ENCODE assay signal across 10 cellular contexts in the genomic region with DNA sequence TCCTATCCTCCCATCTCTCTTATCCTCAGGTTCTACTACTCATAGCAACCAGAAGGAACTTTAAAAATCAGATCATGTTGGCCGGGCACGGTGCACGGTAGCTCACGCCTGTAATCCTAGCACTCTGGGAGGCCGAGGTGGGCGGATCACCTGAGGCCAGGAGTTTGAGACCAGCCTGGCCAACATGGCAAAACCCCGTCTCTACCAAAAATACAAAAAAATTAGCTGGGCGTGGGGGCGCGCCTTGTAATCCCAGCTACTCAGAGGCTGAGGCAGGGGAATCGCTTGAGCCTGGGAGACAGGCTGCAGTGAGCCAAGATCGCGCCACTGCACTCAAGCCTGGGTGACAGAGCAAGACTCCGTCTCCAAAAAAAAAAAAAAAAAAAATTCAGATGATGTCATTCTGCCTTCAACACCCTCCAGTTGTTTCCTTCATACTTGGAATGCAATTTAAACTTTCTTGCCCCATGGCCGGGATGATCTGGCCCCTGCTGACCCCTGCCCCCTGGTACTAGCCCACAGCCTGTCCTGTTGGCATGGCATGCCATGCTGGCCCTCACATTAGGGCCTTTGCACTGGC. TPM values are rescaled to one million over a fixed set of nuclear protein-coding genes. Genes with fewer than 3 reads are reported as not detected.
DNase-seq lines count a peak whose midpoint lies in the region; ATAC-seq, FAIRE-seq and TF ChIP-seq lines count a peak whose summit lies in the region.
"Not testable (repeated sequence)": the region's sequence is repeated elsewhere in the genome, so short reads cannot be mapped to it uniquely, and the experiment has no call there.
"Had no signal": no experiment of that assay in that cellular context is flagged by ENCODE, and none has a peak within 500 bp of the region (broad histone marks: within the 10 kb centered on the region; RNA-seq: fewer than 3 reads in every experiment).

No MANE protein-coding gene starts in this region.

- peak overlapping the region; percentile 75 for H3K4me3 Mint-ChIP-seq in Calu3 (ENCODE audit: low read depth, unreplicated experiment)
- peak overlapping the region; percentile 95 for H3K4me3 Mint-ChIP-seq in type B pancreatic cell

- TF ChIP-seq CTCF in Calu3 (IDR thresholded peaks at IDR 0.05; ENCODE audit: unreplicated experiment); LNCaP clone FGC (IDR thresholded peaks at IDR 0.05; ENCODE audit: control insufficient read depth, extremely low read depth, insufficient read depth); WI38 (IDR thresholded peaks at IDR 0.05; ENCODE audit: low read depth, low read length); K562 (IDR thresholded peaks at IDR 0.05 in 2 of 3, conservative IDR thresholded peaks at IDR 0.05 in 1 of 3; ENCODE audit: insufficient read depth in 2 of 3, low read depth in 1 of 3, low read length in 3 of 3); fibroblast of lung (conservative IDR thresholded peaks at IDR 0.05 in 1 of 2, IDR thresholded peaks at IDR 0.05 in 1 of 2; ENCODE audit: low read depth in 1 of 2, low read length in 2 of 2); right lobe of liver (IDR thresholded peaks at IDR 0.05); parathyroid adenoma (IDR thresholded peaks at IDR 0.05); type B pancreatic cell (conservative IDR thresholded peaks at IDR 0.05): not testable (repeated sequence)

- H3K4me3 ChIP-seq in LNCaP clone FGC (ENCODE audit: low read depth, low read length) (peak overlapping the region; percentile 59), WI38 (ENCODE audit: low read depth, low read length) (peak overlapping the region; percentile 75), K562 (peak overlapping the region; percentile 47), fibroblast of lung (replicated peaks in 1 of 4; ENCODE audit: control extremely low read depth in 1 of 4, insufficient read depth in 1 of 4, low read depth in 3 of 4, low read length in 4 of 4) (peak overlapping the region; percentile 69 to 91 (median 81)), right lobe of liver (peak overlapping the region; percentile 71 to 85 (median 72)), parathyroid adenoma (ENCODE audit: low read depth, low read length) (peak overlapping the region; percentile 72)

- H3K36me3 ChIP-seq in K562 (ENCODE audit: control insufficient read depth, insufficient read depth, low read length); fibroblast of lung (ENCODE audit: control insufficient read depth, insufficient read depth, low read length); right lobe of liver; parathyroid adenoma (ENCODE audit: control insufficient read depth, insufficient read depth, low read length): not testable (repeated sequence)

- H3K27me3 ChIP-seq in K562 (ENCODE audit: control insufficient read depth in 2 of 2, insufficient read depth in 2 of 2, low read length in 2 of 2); fibroblast of lung (ENCODE audit: control insufficient read depth, insufficient read depth, low read length); right lobe of liver; parathyroid adenoma (ENCODE audit: control insufficient read depth, insufficient read depth, low read length): not testable (repeated sequence)

- H3K27ac Mint-ChIP-seq in Calu3 (ENCODE audit: unreplicated experiment) (peak overlapping the region; percentile 60), type B pancreatic cell (peak overlapping the region; percentile 93)

- H3K9me3 Mint-ChIP-seq in Calu3 (ENCODE audit: low read depth, unreplicated experiment); type B pancreatic cell: not testable (repeated sequence)

- not testable (repeated sequence) for TF ChIP-seq RAD21 in K562 (CRISPR knock-in tag; conservative IDR thresholded peaks at IDR 0.05 in 1 of 2, IDR thresholded peaks at IDR 0.05 in 1 of 2)

- 8% methylated on average over 12 of the region's 15 CpGs for WGBS in K562 (ENCODE audit: insufficient coverage, low coverage, missing lambda C conversion rate)
- WGBS in right lobe of liver (ENCODE audit: insufficient coverage, low coverage, low lambda C conversion rate, missing lambda C conversion rate) = 39% methylated on average over 14 of the region's 15 CpGs

- BruUV-seq in Calu3 (replicated peaks; lab: Mats Ljungman, UMichigan); K562 (replicated peaks; lab: Mats Ljungman, UMichigan): not testable (repeated sequence)

- not testable (repeated sequence) for TF ChIP-seq POLR2A in K562 (conservative IDR thresholded peaks at IDR 0.05); right lobe of liver (IDR thresholded peaks at IDR 0.05)

- not testable (repeated sequence) for DNase-seq in Calu3; LNCaP clone FGC (ENCODE audit: low read depth); K562 (ENCODE audit: extremely low read depth in 1 of 4, low spot score in 3 of 4); fibroblast of lung (ENCODE audit: low read depth in 2 of 2); right lobe of liver; type B pancreatic cell (ENCODE audit: extremely low spot score, unreplicated experiment)

- peak overlapping the region; percentile 87 for H3K4me2 ChIP-seq in K562 (ENCODE audit: insufficient read depth, low read length)
- H3K4me2 ChIP-seq in fibroblast of lung (ENCODE audit: extremely low read depth, insufficient read depth, low read length) = peak overlapping the region; percentile 97
- H3K4me2 ChIP-seq in parathyroid adenoma (ENCODE audit: low read length) = peak overlapping the region; percentile 97

- POLR2A ChIA-PET in K562 (lab: Yijun Ruan, JAX) = interaction anchor here (0.6 to 1.2 kb wide), 4 partner anchors 19 to 320 kb away, joined by 3 read pairs; no protein-coding TSS in a partner anchor

- H3K27me3 Mint-ChIP-seq in Calu3 (ENCODE audit: unreplicated experiment) = peaks cover 26% of the 10 kb centered on the region
- H3K27me3 Mint-ChIP-seq in type B pancreatic cell = peaks cover 13% of the 10 kb centered on the region

- peak overlapping the region; percentile 82 for H3K27ac ChIP-seq in K562 (ENCODE audit: extremely low read depth, low read depth, low read length)
- not testable (repeated sequence) for H3K27ac ChIP-seq in fibroblast of lung (ENCODE audit: insufficient read depth, low read length)
- peak overlapping the region in 1 of 3 donors; percentile 65 for H3K27ac ChIP-seq in right lobe of liver
- peak overlapping the region; percentile 80 for H3K27ac ChIP-seq in parathyroid adenoma

- peak overlapping the region; percentile 68 to 93 for H3K9ac ChIP-seq in K562 (ENCODE audit: insufficient read depth in 1 of 2, low read depth in 2 of 2, low read length in 2 of 2)
- not testable (repeated sequence) for H3K9ac ChIP-seq in fibroblast of lung (ENCODE audit: insufficient read depth, low read length); parathyroid adenoma

- in situ Hi-C loops in K562 (cut with MboI) = loop anchor here (5.0 kb wide), 2 partner anchors 36 to 44 kb away; a partner anchor contains a TSS

- CTCF ChIA-PET in Calu3 (lab: Charles Lee) (interaction anchor here (0.7 to 2.1 kb wide), 3 partner anchors 18 to 41 kb away, joined by 3 to 13 read pairs (median 5); a partner anchor contains a TSS), K562 (lab: Yijun Ruan, JAX; ENCODE audit: low intra/inter-chr PET ratio) (interaction anchor here (0.6 to 4.0 kb wide), 4 partner anchors 18 to 106 kb away, joined by 3 to 91 read pairs (median 32); no protein-coding TSS in a partner anchor)

- ATAC-seq in K562, right lobe of liver: not testable (repeated sequence)

- peaks cover 27% of the 10 kb centered on the region for H3K4me1 Mint-ChIP-seq in Calu3 (ENCODE audit: low read depth, unreplicated experiment)
- H3K4me1 Mint-ChIP-seq in type B pancreatic cell (ENCODE audit: unreplicated experiment) = peaks cover 33% of the 10 kb centered on the region

- intact Hi-C loops in Calu3 (cut with micrococcal nuclease; ENCODE audit: unreplicated experiment); K562 (cut with micrococcal nuclease): not testable (repeated sequence)
- intact Hi-C loops in right lobe of liver (cut with DNase I) = loop anchor here (5.0 kb wide), 3 partner anchors 36 to 44 kb away; a partner anchor contains a TSS

- TF ChIP-seq EP300 in K562 (IDR thresholded peaks at IDR 0.05; ENCODE audit: low read length) = not testable (repeated sequence)

- H3K9me1 ChIP-seq in K562 (ENCODE audit: control insufficient read depth, insufficient read depth, low read length) = not testable (repeated sequence)

- H3K9me3 ChIP-seq in K562 (replicated peaks; ENCODE audit: control insufficient read depth, insufficient read depth, low read depth, low read length); fibroblast of lung (ENCODE audit: control insufficient read depth, insufficient read depth, low read depth, low read length); right lobe of liver; parathyroid adenoma (ENCODE audit: control insufficient read depth, low read length): not testable (repeated sequence)

- not testable (repeated sequence) for H4K20me1 ChIP-seq in K562 (replicated peaks; ENCODE audit: control insufficient read depth, insufficient read depth, low read length); fibroblast of lung (ENCODE audit: control insufficient read depth, extremely low read depth, insufficient read depth, low read length)

- H2AFZ ChIP-seq in K562 (ENCODE audit: low read depth, low read length) (peak overlapping the region; percentile 97), parathyroid adenoma (peak overlapping the region; percentile 84)
- H2AFZ ChIP-seq in fibroblast of lung (ENCODE audit: low read length) = not testable (repeated sequence)

- FAIRE-seq in K562 (lab: Jason Lieb, UNC) = peak; percentile 59

- peaks cover 18 to 48% of the 10 kb centered on the region in 2 experiments for H3K4me1 ChIP-seq in K562 (replicated peaks in 1 of 2; ENCODE audit: control insufficient read depth in 2 of 2, insufficient read depth in 2 of 2, low read length in 2 of 2)
- H3K4me1 ChIP-seq in fibroblast of lung (ENCODE audit: control insufficient read depth, extremely low read depth, insufficient read depth, low read length) = not testable (repeated sequence)
- peaks cover 0 to 16% (median 0%) of the 10 kb centered on the region in 4 donors for H3K4me1 ChIP-seq in right lobe of liver
- H3K4me1 ChIP-seq in parathyroid adenoma = peaks cover 10% of the 10 kb centered on the region

- not testable (repeated sequence) for H3K79me2 ChIP-seq in K562 (ENCODE audit: control insufficient read depth, insufficient read depth, low read length); fibroblast of lung (ENCODE audit: control insufficient read depth, insufficient read depth, low read length); parathyroid adenoma

- peaks cover 35% of the 10 kb centered on the region for H3K36me3 Mint-ChIP-seq in Calu3 (ENCODE audit: insufficient read depth, unreplicated experiment)
- H3K36me3 Mint-ChIP-seq in type B pancreatic cell = not testable (repeated sequence)

RNA-seq across cellular contexts. Expression of a gene that starts 7.7 kb away (rescaled TPM):
- total RNA-seq in Calu3 (2022) = 92.5 and 102 TPM in 2 replicates
- 32.6 and 87.4 TPM in 2 replicates for total RNA-seq in K562 (2011; cell fraction: chromatin; rRNA removed; ENCODE audit: low replicate concordance)
- 69.2 and 80.9 TPM in 2 replicates for total RNA-seq in K562 (2011; cell fraction: nucleolus; rRNA removed)
- total RNA-seq in K562 (2011; cell fraction: nucleoplasm; rRNA removed) = 56.0 and 62.0 TPM in 2 replicates
- 41.0 and 53.8 TPM in 2 replicates for total RNA-seq in K562 (2014; rRNA removed)
- 18.6 and 19.5 TPM in 2 replicates for total RNA-seq in K562 (2014; rRNA removed; fragmentation: Illumina TruSeq; extraction: Trizol)
- total RNA-seq in K562 (2015; rRNA removed; fragmentation: Illumina TruSeq; extraction: Trizol) = 41.1 and 42.7 TPM in 2 replicates
- total RNA-seq in K562 (2021) = 55.4 and 60.5 TPM in 2 replicates
- polyA plus RNA-seq in K562 (2011; rRNA removed) = 72.2 and 172 TPM in 2 replicates
- 128 and 171 TPM in 2 replicates for polyA plus RNA-seq in K562 (2011; cell fraction: cytosol; rRNA removed)
- polyA plus RNA-seq in K562 (2011; cell fraction: nucleus; rRNA removed) = 49.7 and 89.7 TPM in 2 replicates
- polyA plus RNA-seq in K562 (2012) = 64.5 and 84.8 TPM in 2 replicates
- polyA plus RNA-seq in K562 (2014; fragmentation: Illumina TruSeq; extraction: Trizol) = 49.3 and 56.1 TPM in 2 replicates
- polyA plus RNA-seq in K562 (2014; fragmentation: Nextera tagmentation; extraction: Ambion mirVana) = 1 to 10 TPM; 1.1 to 2.5 TPM
- polyA plus RNA-seq in K562 (2014; rRNA removed) = 41.4 and 51.2 TPM in 2 replicates
- 112 and 135 TPM in 2 replicates for polyA minus RNA-seq in K562 (2011; rRNA and poly(A)+ RNA removed)
- 34.5 and 65.7 TPM in 2 replicates for polyA minus RNA-seq in K562 (2011; cell fraction: cytosol; rRNA and poly(A)+ RNA removed)
- 11.7 and 24.4 TPM in 2 replicates for polyA minus RNA-seq in K562 (2011; cell fraction: nucleus; rRNA and poly(A)+ RNA removed)
- total RNA-seq in fibroblast of lung = 124 and 238 TPM in 2 replicates
- polyA plus RNA-seq in fibroblast of lung = 704 and 828 TPM in 2 replicates
- polyA plus RNA-seq in fibroblast of lung (2012) = 433 and 460 TPM in 2 replicates
- polyA minus RNA-seq in fibroblast of lung (ENCODE audit: low replicate concordance) = 885 and 1,144 TPM in 2 replicates
- 100 to 1,000 TPM in 2 of 6 experiments, 10 to 100 TPM in 4; 73.3 to 125 (median 98.7) TPM for total RNA-seq in right lobe of liver
- total RNA-seq in type B pancreatic cell (ENCODE audit: low replicate concordance) = 140 and 145 TPM in 2 replicates

RNA-seq across cellular contexts. Expression of a gene that starts 23.2 kb away (rescaled TPM):
- total RNA-seq in Calu3 (2022) (not detected in 2 replicates), K562 (2014; rRNA removed) (0.09 TPM in 1 of 2 replicates, not detected in the other), K562 (2014; rRNA removed; fragmentation: Illumina TruSeq; extraction: Trizol) (not detected in 2 replicates), K562 (2015; rRNA removed; fragmentation: Illumina TruSeq; extraction: Trizol) (not detected in 2 replicates), K562 (2021) (0.16 and 0.27 TPM in 2 replicates), fibroblast of lung (not detected in 2 replicates), right lobe of liver (100 to 1,000 TPM in 4 of 6 experiments, 10 to 100 TPM in 2; 77.7 to 311 (median 190) TPM), type B pancreatic cell (ENCODE audit: low replicate concordance) (6.0 and 11.0 TPM in 2 replicates)
- total RNA-seq in K562 (2011; cell fraction: chromatin; rRNA removed; ENCODE audit: low replicate concordance) = 0.99 and 3.1 TPM in 2 replicates
- total RNA-seq in K562 (2011; cell fraction: nucleolus; rRNA removed) = 1.6 and 3.8 TPM in 2 replicates
- total RNA-seq in K562 (2011; cell fraction: nucleoplasm; rRNA removed) = 1.3 and 1.5 TPM in 2 replicates
- polyA plus RNA-seq in K562 (2011; rRNA removed) (0.38 and 0.66 TPM in 2 replicates), K562 (2014; fragmentation: Illumina TruSeq; extraction: Trizol) (not detected in 2 replicates), K562 (2014; fragmentation: Nextera tagmentation; extraction: Ambion mirVana) (not detected), K562 (2014; rRNA removed) (not detected in 2 replicates), fibroblast of lung (0.02 TPM in 1 of 2 replicates, not detected in the other)
- 0.47 and 0.52 TPM in 2 replicates for polyA plus RNA-seq in K562 (2011; cell fraction: cytosol; rRNA removed)
- 2.9 and 4.2 TPM in 2 replicates for polyA plus RNA-seq in K562 (2011; cell fraction: nucleus; rRNA removed)
- not detected in 2 replicates for polyA plus RNA-seq in K562 (2012)
- 0.46 and 0.57 TPM in 2 replicates for polyA minus RNA-seq in K562 (2011; rRNA and poly(A)+ RNA removed)
- polyA minus RNA-seq in K562 (2011; cell fraction: cytosol; rRNA and poly(A)+ RNA removed) = 0.29 and 1.1 TPM in 2 replicates
- 0.54 and 0.78 TPM in 2 replicates for polyA minus RNA-seq in K562 (2011; cell fraction: nucleus; rRNA and poly(A)+ RNA removed)
- not detected in 2 replicates for polyA plus RNA-seq in fibroblast of lung (2012)
- not detected in 2 replicates for polyA minus RNA-seq in fibroblast of lung (ENCODE audit: low replicate concordance)
- total RNA-seq: H4 had no signal

RNA-seq across cellular contexts. Expression of a gene that starts 36.9 kb away (rescaled TPM):
- not detected in 2 replicates for total RNA-seq in Calu3 (2022)
- not detected in 2 replicates for total RNA-seq in K562 (2011; cell fraction: chromatin; rRNA removed; ENCODE audit: low replicate concordance)
- not detected in 2 replicates for total RNA-seq in K562 (2011; cell fraction: nucleolus; rRNA removed)
- total RNA-seq in K562 (2011; cell fraction: nucleoplasm; rRNA removed) = 0.15 TPM in 1 of 2 replicates, not detected in the other
- total RNA-seq in K562 (2014; rRNA removed) = not detected in 2 replicates
- total RNA-seq in K562 (2014; rRNA removed; fragmentation: Illumina TruSeq; extraction: Trizol) = not detected in 2 replicates
- not detected in 2 replicates for total RNA-seq in K562 (2015; rRNA removed; fragmentation: Illumina TruSeq; extraction: Trizol)
- not detected in 2 replicates for total RNA-seq in K562 (2021)
- not detected in 2 replicates for polyA plus RNA-seq in K562 (2011; rRNA removed)
- polyA plus RNA-seq in K562 (2011; cell fraction: cytosol; rRNA removed) = not detected in 2 replicates
- polyA plus RNA-seq in K562 (2011; cell fraction: nucleus; rRNA removed) = not detected in 2 replicates
- not detected in 2 replicates for polyA plus RNA-seq in K562 (2012)
- polyA plus RNA-seq in K562 (2014; fragmentation: Illumina TruSeq; extraction: Trizol) = not detected in 2 replicates
- not detected for polyA plus RNA-seq in K562 (2014; fragmentation: Nextera tagmentation; extraction: Ambion mirVana)
- polyA plus RNA-seq in K562 (2014; rRNA removed) = not detected in 2 replicates
- not detected in 2 replicates for polyA minus RNA-seq in K562 (2011; rRNA and poly(A)+ RNA removed)
- polyA minus RNA-seq in K562 (2011; cell fraction: cytosol; rRNA and poly(A)+ RNA removed) = not detected in 2 replicates
- polyA minus RNA-seq in K562 (2011; cell fraction: nucleus; rRNA and poly(A)+ RNA removed) = not detected in 2 replicates
- total RNA-seq in fibroblast of lung = not detected in 2 replicates
- polyA plus RNA-seq in fibroblast of lung = not detected in 2 replicates
- polyA plus RNA-seq in fibroblast of lung (2012) = not detected in 2 replicates
- not detected in 2 replicates for polyA minus RNA-seq in fibroblast of lung (ENCODE audit: low replicate concordance)
- under 1 TPM in 1 of 6 experiments, not detected in 5; 0.07 TPM for total RNA-seq in right lobe of liver
- total RNA-seq in type B pancreatic cell (ENCODE audit: low replicate concordance) = 0.71 TPM in 1 of 2 replicates, not detected in the other
- total RNA-seq: H4, mesenteric fat pad had no signal

RNA-seq across cellular contexts. Expression of a gene that starts 40.7 kb away (rescaled TPM):
- 20.3 and 25.7 TPM in 2 replicates for total RNA-seq in Calu3 (2022)
- 7.6 and 22.1 TPM in 2 replicates for total RNA-seq in K562 (2011; cell fraction: chromatin; rRNA removed; ENCODE audit: low replicate concordance)
- 12.1 and 17.2 TPM in 2 replicates for total RNA-seq in K562 (2011; cell fraction: nucleolus; rRNA removed)
- 4.6 and 11.0 TPM in 2 replicates for total RNA-seq in K562 (2011; cell fraction: nucleoplasm; rRNA removed)
- 0.82 and 1.1 TPM in 2 replicates for total RNA-seq in K562 (2014; rRNA removed)
- total RNA-seq in K562 (2014; rRNA removed; fragmentation: Illumina TruSeq; extraction: Trizol) = 0.13 and 0.18 TPM in 2 replicates
- total RNA-seq in K562 (2015; rRNA removed; fragmentation: Illumina TruSeq; extraction: Trizol) = 0.29 and 0.30 TPM in 2 replicates
- 1.8 and 2.2 TPM in 2 replicates for total RNA-seq in K562 (2021)
- polyA plus RNA-seq in K562 (2011; rRNA removed) = 1.3 and 2.5 TPM in 2 replicates
- 1.5 and 2.7 TPM in 2 replicates for polyA plus RNA-seq in K562 (2011; cell fraction: cytosol; rRNA removed)
- 31.8 and 37.3 TPM in 2 replicates for polyA plus RNA-seq in K562 (2011; cell fraction: nucleus; rRNA removed)
- polyA plus RNA-seq in K562 (2012) = 1.3 and 4.7 TPM in 2 replicates
- 0.27 and 0.37 TPM in 2 replicates for polyA plus RNA-seq in K562 (2014; fragmentation: Illumina TruSeq; extraction: Trizol)
- under 1 TPM in 1 of 2 experiments, not detected in 1; 0.03 TPM for polyA plus RNA-seq in K562 (2014; fragmentation: Nextera tagmentation; extraction: Ambion mirVana)
- polyA plus RNA-seq in K562 (2014; rRNA removed) = 1.7 and 2.3 TPM in 2 replicates
- 0.18 and 0.33 TPM in 2 replicates for polyA minus RNA-seq in K562 (2011; rRNA and poly(A)+ RNA removed)
- 3.0 and 5.2 TPM in 2 replicates for polyA minus RNA-seq in K562 (2011; cell fraction: cytosol; rRNA and poly(A)+ RNA removed)
- polyA minus RNA-seq in K562 (2011; cell fraction: nucleus; rRNA and poly(A)+ RNA removed) = 4.4 and 10.3 TPM in 2 replicates
- total RNA-seq in fibroblast of lung = 51.6 and 85.2 TPM in 2 replicates
- 17.6 and 23.5 TPM in 2 replicates for polyA plus RNA-seq in fibroblast of lung
- polyA plus RNA-seq in fibroblast of lung (2012) = 26.0 and 32.8 TPM in 2 replicates
- 6.7 and 14.3 TPM in 2 replicates for polyA minus RNA-seq in fibroblast of lung (ENCODE audit: low replicate concordance)
- 1 to 10 TPM; 1.7 to 4.5 (median 2.6) TPM for total RNA-seq in right lobe of liver
- 18.4 and 34.8 TPM in 2 replicates for total RNA-seq in type B pancreatic cell (ENCODE audit: low replicate concordance)

RNA-seq across cellular contexts. Expression of a gene that starts 50.6 kb away (rescaled TPM):
- total RNA-seq in Calu3 (2022) (0.32 TPM in 1 of 2 replicates, not detected in the other), K562 (2014; rRNA removed) (not detected in 2 replicates), K562 (2014; rRNA removed; fragmentation: Illumina TruSeq; extraction: Trizol) (not detected in 2 replicates), K562 (2015; rRNA removed; fragmentation: Illumina TruSeq; extraction: Trizol) (not detected in 2 replicates), K562 (2021) (not detected in 2 replicates), fibroblast of lung (not detected in 2 replicates), right lobe of liver (not detected), type B pancreatic cell (ENCODE audit: low replicate concordance) (not detected in 2 replicates)
- not detected in 2 replicates for total RNA-seq in K562 (2011; cell fraction: chromatin; rRNA removed; ENCODE audit: low replicate concordance)
- not detected in 2 replicates for total RNA-seq in K562 (2011; cell fraction: nucleolus; rRNA removed)
- not detected in 2 replicates for total RNA-seq in K562 (2011; cell fraction: nucleoplasm; rRNA removed)
- polyA plus RNA-seq in K562 (2011; rRNA removed) (not detected in 2 replicates), K562 (2014; fragmentation: Illumina TruSeq; extraction: Trizol) (not detected in 2 replicates), K562 (2014; fragmentation: Nextera tagmentation; extraction: Ambion mirVana) (not detected), K562 (2014; rRNA removed) (not detected in 2 replicates), fibroblast of lung (not detected in 2 replicates)
- polyA plus RNA-seq in K562 (2011; cell fraction: cytosol; rRNA removed) = not detected in 2 replicates
- polyA plus RNA-seq in K562 (2011; cell fraction: nucleus; rRNA removed) = 0.10 TPM in 1 of 2 replicates, not detected in the other
- 0.08 and 0.12 TPM in 2 replicates for polyA plus RNA-seq in K562 (2012)
- polyA minus RNA-seq in K562 (2011; rRNA and poly(A)+ RNA removed) = not detected in 2 replicates
- not detected in 2 replicates for polyA minus RNA-seq in K562 (2011; cell fraction: cytosol; rRNA and poly(A)+ RNA removed)
- not detected in 2 replicates for polyA minus RNA-seq in K562 (2011; cell fraction: nucleus; rRNA and poly(A)+ RNA removed)
- polyA plus RNA-seq in fibroblast of lung (2012) = not detected in 2 replicates
- polyA minus RNA-seq in fibroblast of lung (ENCODE audit: low replicate concordance) = not detected in 2 replicates
- total RNA-seq: H4, mesenteric fat pad had no signal
